In genomic region chr22:27801616-27802388, GRCh38 we compare ENCODE assay signal across 8 cellular contexts. TPM values are rescaled to one million over a fixed set of nuclear protein-coding genes. Genes with fewer than 3 reads are reported as not detected.
DNase-seq lines count a peak whose midpoint lies in the region; ATAC-seq and TF ChIP-seq lines count a peak whose summit lies in the region.

Gene MN1, minus strand, starts transcription at chr22:27801756. Its CDS starts 1,213 bp downstream, at chr22:27800543.

- peaks cover 0 to 8% of the 10 kb centered on the region in 2 donors for H3K36me3 ChIP-seq in left lung

- H3K27ac ChIP-seq in dorsolateral prefrontal cortex (peak within 1 kb of the TSS in 57 of 59 donors; percentile 16 to 92 (median 75)), left lung (peak within 1 kb of the TSS; percentile 80 to 81)

- ATAC-seq in Right ventricle myocardium inferior (peak; percentile 57), left lung (peak; percentile 64), GM18498 (IDR thresholded peaks at IDR 0.05; ENCODE audit: unreplicated experiment) (no peak)

- H3K4me1 ChIP-seq in left lung, result peaks cover 8 to 41% of the 10 kb centered on the region in 2 donors

- H3K9me3 ChIP-seq in left lung, result no peaks in the 10 kb centered on the region

- peaks cover 0 to 39% (median 14%) of the 10 kb centered on the region in 45 donors for H3K27me3 ChIP-seq in dorsolateral prefrontal cortex
- H3K27me3 ChIP-seq in left lung, result peaks cover 22 to 84% of the 10 kb centered on the region in 2 donors

- TF ChIP-seq CTCF in dorsolateral prefrontal cortex (IDR thresholded peaks at IDR 0.05 in 54 of 56, conservative IDR thresholded peaks at IDR 0.05 in 2 of 56; ENCODE audit: low read depth in 1 of 56, partially characterized antibody in 56 of 56), result peak in 19 of 56 donors; percentile 3 to 34 (median 17)
- no peak for TF ChIP-seq CTCF in left lung (IDR thresholded peaks at IDR 0.05)

- intact Hi-C loops in Right ventricle myocardium inferior (cut with DNase I), result loop anchor here (5.0 to 10.0 kb wide), 6 partner anchors 75 to 1127 kb away; no protein-coding TSS in a partner anchor
- intact Hi-C loops in cardiac septum (cut with DNase I), result loop anchor here (2.0 to 10.0 kb wide), 3 partner anchors 75 to 1127 kb away; no protein-coding TSS in a partner anchor
- intact Hi-C loops in dorsolateral prefrontal cortex (cut with DNase I), result loop anchor here (2.0 to 10.0 kb wide), 6 partner anchors 85 to 1127 kb away; no protein-coding TSS in a partner anchor
- intact Hi-C loops in left lung (cut with DNase I), result loop anchor here in 1 of 2 donors (10.0 kb wide), 1 partner anchor 397 kb away; no protein-coding TSS in a partner anchor

- DNase-seq in Right ventricle myocardium inferior (ENCODE audit: missing footprints) (peak; percentile 82), cardiac septum (ENCODE audit: low spot score) (no peak), dorsolateral prefrontal cortex (peak in 6 of 10 donors; percentile 64 to 81 (median 76)), left lung (no peak), HUDEP-2 (lab: John Stamatoyannopoulos, UW; ENCODE audit: unreplicated experiment in 76 of 76) (no peak)
- peak; percentile 47 for DNase-seq in activated CD4-positive, alpha-beta T cell treated with anti-CD3 and anti-CD28 coated beads, Interleukin-2, amount 50 U/mL, for 1 hour
- peak; percentile 16 for DNase-seq in stimulated activated CD4-positive, alpha-beta T cell treated with anti-CD3 and anti-CD28 coated beads, Interleukin-1b, Interleukin-23, amount 100 ng/mL, for 48 hours

- H3K4me3 ChIP-seq in dorsolateral prefrontal cortex (peak within 1 kb of the TSS; percentile 54 to 89 (median 77)), left lung (peak within 1 kb of the TSS; percentile 65 to 69)

RNA-seq across cellular contexts. Expression of gene MN1, which starts in this region (rescaled TPM):
- 5.3 TPM for total RNA-seq in Right ventricle myocardium inferior
- total RNA-seq in cardiac septum, result 6.4 TPM
- total RNA-seq in dorsolateral prefrontal cortex, result 10 to 100 TPM in 16 of 120 experiments, 1 to 10 TPM in 104; 3.8 to 12.4 (median 7.5) TPM
- 1 to 10 TPM; 5.1 to 7.4 TPM for total RNA-seq in left lung

Comparison
In these comparisons a context has a peak if more than half of its experiments do, and no peak if none do; other contexts are left out.
1. DNase-seq: peak in Right ventricle myocardium inferior (single experiment), activated CD4-positive, alpha-beta T cell treated with anti-CD3 and anti-CD28 coated beads, Interleukin-2, amount 50 U/mL, for 1 hour (single experiment), dorsolateral prefrontal cortex (6 of 10) and stimulated activated CD4-positive, alpha-beta T cell treated with anti-CD3 and anti-CD28 coated beads, Interleukin-1b, Interleukin-23, amount 100 ng/mL, for 48 hours (single experiment); none in cardiac septum (single experiment), left lung (0 of 2) and HUDEP-2 (0 of 76).